ENCODE assay signal across 6 cellular contexts in genomic region chr22:37906364-37907008, GRCh38. TPM values are rescaled to one million over a fixed set of nuclear protein-coding genes. Genes with fewer than 3 reads are reported as not detected.
A peak's percentile ranks its signal among the peaks of the same experiment; 100 is the strongest.
DNase-seq lines count a peak whose midpoint lies in the region; ATAC-seq and TF ChIP-seq lines count a peak whose summit lies in the region.

No MANE protein-coding gene starts in this region.

- H3K9ac ChIP-seq in iPS-20b (ENCODE audit: low read depth, low read length), result peak overlapping the region; percentile 64; the same call in 1 of the 2 replicates

- ATAC-seq in CD8-positive, alpha-beta T cell, result peak; percentile 24
- ATAC-seq in HG02759 (IDR thresholded peaks at IDR 0.05; ENCODE audit: unreplicated experiment), result peak; percentile 36

- no peaks in the 10 kb centered on the region for H3K9me3 ChIP-seq in CD8-positive, alpha-beta T cell (ENCODE audit: low read length)
- no peaks in the 10 kb centered on the region for H3K9me3 ChIP-seq in iPS-20b (ENCODE audit: insufficient read depth, low read depth, low read length)

- H3K36me3 Mint-ChIP-seq in CD8-positive, alpha-beta T cell, result peaks cover 2% of the 10 kb centered on the region

- TF ChIP-seq CTCF in CD8-positive, alpha-beta T cell (IDR thresholded peaks at IDR 0.05), result no peak

- 1% methylated on average over 69 of the region's 75 CpGs for WGBS in urinary bladder

- H3K4me3 Mint-ChIP-seq in CD8-positive, alpha-beta T cell, result peak overlapping the region; percentile 81

- no peaks in the 10 kb centered on the region for H3K27me3 Mint-ChIP-seq in CD8-positive, alpha-beta T cell (ENCODE audit: low read depth)

- H3K36me3 ChIP-seq in CD8-positive, alpha-beta T cell (ENCODE audit: insufficient read depth, low read length), result no peaks in the 10 kb centered on the region
- H3K36me3 ChIP-seq in iPS-20b (ENCODE audit: insufficient read depth, low read depth, low read length) (no peaks in the 10 kb centered on the region), urinary bladder (ENCODE audit: insufficient read depth) (no peaks in the 10 kb centered on the region)

- H3K4me3 ChIP-seq in CD8-positive, alpha-beta T cell (ENCODE audit: low read depth, low read length), result peak overlapping the region; percentile 45
- H3K4me3 ChIP-seq in iPS-20b (ENCODE audit: low read length) (peak overlapping the region; percentile 75), urinary bladder (ENCODE audit: low read depth, low read length) (peak overlapping the region; percentile 91)

- no peaks in the 10 kb centered on the region for H3K27me3 ChIP-seq in CD8-positive, alpha-beta T cell (ENCODE audit: insufficient read depth, low read length)
- H3K27me3 ChIP-seq in iPS-20b (ENCODE audit: insufficient read depth, low read length), result no peaks in the 10 kb centered on the region

- CTCF ChIA-PET in CD8-positive, alpha-beta T cell (lab: Charles Lee), result interaction anchor here (1.2 to 4.6 kb wide), 10 partner anchors 8 to 90 kb away, joined by 3 to 38 read pairs (median 5); no protein-coding TSS in a partner anchor

- no peaks in the 10 kb centered on the region for H3K9me3 Mint-ChIP-seq in CD8-positive, alpha-beta T cell

- H3K27ac Mint-ChIP-seq in CD8-positive, alpha-beta T cell, result peak overlapping the region; percentile 81

- POLR2A ChIA-PET in CD8-positive, alpha-beta T cell (lab: Charles Lee), result interaction anchor here (1.5 to 2.8 kb wide), 3 partner anchors 10 to 62 kb away, joined by 7 to 30 read pairs (median 7); partner anchors contain the start of gene ANKRD54

- peak overlapping the region; percentile 35 for H3K27ac ChIP-seq in CD8-positive, alpha-beta T cell (ENCODE audit: low read depth, low read length)
- H3K27ac ChIP-seq in iPS-20b (ENCODE audit: low read length), result no peak overlapping the region
- peak overlapping the region; percentile 91 for H3K27ac ChIP-seq in urinary bladder (ENCODE audit: low read depth)

- intact Hi-C loops in CD8-positive, alpha-beta T cell (cut with DNase I, micrococcal nuclease), result loop anchor here (1.0 to 2.0 kb wide), 3 partner anchors 28 to 47 kb away; partner anchors contain the start of genes C22orf23 (in 1 of the 2) and POLR2F (in 1 of the 2)

- peaks cover 37% of the 10 kb centered on the region for H3K4me1 Mint-ChIP-seq in CD8-positive, alpha-beta T cell (ENCODE audit: low read depth)

- DNase-seq in CD8-positive, alpha-beta T cell, result peak in 5 of 7 experiments; percentile 25 to 57 (median 39)
- DNase-seq in activated T-cell treated with anti-CD3 and anti-CD28 coated beads for 24 hours (ENCODE audit: low read depth) (peak; percentile 16), NCI-H510A treated with DMSO at 0.1 percent for 48 hours (lab: John Stamatoyannopoulos, UW) (no peak)

- H3K4me1 ChIP-seq in CD8-positive, alpha-beta T cell (ENCODE audit: insufficient read depth, low read length), result peaks cover 20% of the 10 kb centered on the region
- H3K4me1 ChIP-seq in iPS-20b (ENCODE audit: insufficient read depth, low read length), result peaks cover 28% of the 10 kb centered on the region
- peaks cover 2% of the 10 kb centered on the region for H3K4me1 ChIP-seq in urinary bladder (ENCODE audit: insufficient read depth)

RNA-seq across cellular contexts. Expression of gene MICALL1, which starts 0.4 kb away (rescaled TPM):
- total RNA-seq in CD8-positive, alpha-beta T cell, result 10 to 100 TPM; 15.3 to 18.1 TPM
- 22.7 TPM for total RNA-seq in urinary bladder
- 69.5 TPM for polyA plus RNA-seq in urinary bladder

RNA-seq across cellular contexts. Expression of gene C22orf23, which starts 46.9 kb away (rescaled TPM):
- under 1 TPM in 1 of 2 experiments, not detected in 1; 0.43 TPM for total RNA-seq in CD8-positive, alpha-beta T cell
- 0.26 TPM for total RNA-seq in urinary bladder
- 0.95 TPM for polyA plus RNA-seq in urinary bladder

RNA-seq across cellular contexts. Expression of gene POLR2F, which starts 47.0 kb away (rescaled TPM):
- 10 to 100 TPM; 22.7 to 25.6 TPM for total RNA-seq in CD8-positive, alpha-beta T cell
- total RNA-seq in urinary bladder, result 24.7 TPM
- polyA plus RNA-seq in urinary bladder, result 126 TPM

RNA-seq across cellular contexts. Expression of gene EIF3L, which starts 57.3 kb away (rescaled TPM):
- total RNA-seq in CD8-positive, alpha-beta T cell, result 100 to 1,000 TPM; 510 to 518 TPM
- 398 TPM for total RNA-seq in urinary bladder
- 404 TPM for polyA plus RNA-seq in urinary bladder
